ENCODE assay signal across 7 cellular contexts in genomic region chr12:401235-402126, GRCh38. TPM values are rescaled to one million over a fixed set of nuclear protein-coding genes. Genes with fewer than 3 reads are reported as not detected.
DNase-seq lines count a peak whose midpoint lies in the region; ATAC-seq lines count a peak whose summit lies in the region.

Gene CCDC77, plus strand, starts transcription at chr12:401644. Its CDS starts 7,740 bp downstream, at chr12:409384.

- peak; percentile 94 for ATAC-seq in GM18873 (IDR thresholded peaks at IDR 0.05; ENCODE audit: low FRiP score, unreplicated experiment)
- ATAC-seq in HG03103 (IDR thresholded peaks at IDR 0.05; ENCODE audit: low read depth, unreplicated experiment), result peak; percentile 97
- ATAC-seq in central memory CD8-positive, alpha-beta T cell (replicated peaks; ENCODE audit: extremely low read depth, poor library complexity, severe bottlenecking), result peak; percentile 100

- no peaks in the 10 kb centered on the region for H3K4me1 Mint-ChIP-seq in central memory CD8-positive, alpha-beta T cell

- H3K4me3 Mint-ChIP-seq in central memory CD8-positive, alpha-beta T cell, result no peak within 1 kb of the TSS

- no peaks in the 10 kb centered on the region for H3K9me3 Mint-ChIP-seq in central memory CD8-positive, alpha-beta T cell

- DNase-seq in central memory CD8-positive, alpha-beta T cell (ENCODE audit: low spot score in 2 of 2), result peak; percentile 95 to 97
- DNase-seq in left kidney (ENCODE audit: low read depth, low spot score), result peak; percentile 98
- DNase-seq in stimulated activated CD4-positive, alpha-beta T cell treated with anti-CD3 and anti-CD28 coated beads, Interleukin-4, amount 100 ng/mL, for 1 hour, result peak; percentile 88
- DNase-seq in Kasumi-1 (lab: John Stamatoyannopoulos, UW), result no peak

- H3K27ac Mint-ChIP-seq in central memory CD8-positive, alpha-beta T cell (ENCODE audit: low read depth), result no peak within 1 kb of the TSS

- intact Hi-C loops in T-helper 2 cell treated with Interferon-gamma antibody and Interleukin-4, amounts not matched to agents 100 ng/mL and 5 ng/mL, for 36 hours (cut with micrococcal nuclease), result loop anchor here (1.0 to 5.0 kb wide), 2 partner anchors 12 to 351 kb away; partner anchors contain the start of genes KDM5A and WNK1

- no peaks in the 10 kb centered on the region for H3K27me3 Mint-ChIP-seq in central memory CD8-positive, alpha-beta T cell

- H3K36me3 Mint-ChIP-seq in central memory CD8-positive, alpha-beta T cell (ENCODE audit: insufficient read depth), result peaks cover 1% of the 10 kb centered on the region

RNA-seq across cellular contexts. Expression of gene CCDC77, which starts in this region (rescaled TPM):
- 14.1 and 14.7 TPM in 2 replicates for total RNA-seq in T-helper 2 cell treated with Interferon-gamma antibody and Interleukin-4, amounts not matched to agents 100 ng/mL and 5 ng/mL, for 36 hours

Comparison
In these comparisons a context has a peak if more than half of its experiments do, and no peak if none do; other contexts are left out.
1. DNase-seq: peak in central memory CD8-positive, alpha-beta T cell (2 of 2), left kidney (single experiment) and stimulated activated CD4-positive, alpha-beta T cell treated with anti-CD3 and anti-CD28 coated beads, Interleukin-4, amount 100 ng/mL, for 1 hour (single experiment); none in Kasumi-1 (0 of 2).
2. Peak in every context shown above with its lines, with median percentiles within 50 percentile points of each other: ATAC-seq.